ENCODE assay signal across 14 cellular contexts in the genomic region with DNA sequence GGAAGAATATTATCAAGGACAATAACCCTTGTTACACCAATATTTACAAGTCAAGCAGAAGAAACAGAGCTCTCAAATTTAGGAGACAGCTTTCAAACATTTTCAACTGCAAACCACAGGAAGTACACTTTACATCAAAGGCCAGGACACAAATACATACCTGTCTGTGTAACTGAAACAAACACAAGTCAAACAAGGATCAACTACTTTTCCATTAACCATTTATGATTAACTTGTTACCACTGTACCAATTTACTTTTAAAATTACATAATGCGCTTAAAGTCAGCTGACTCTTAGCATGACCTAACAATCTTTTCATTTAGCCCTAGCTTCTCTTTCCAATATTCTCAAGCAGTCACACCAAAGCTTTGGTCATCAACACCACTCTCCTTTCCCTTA. TPM values are rescaled to one million over a fixed set of nuclear protein-coding genes. Genes with fewer than 3 reads are reported as not detected.
DNase-seq lines count a peak whose midpoint lies in the region; ATAC-seq and TF ChIP-seq lines count a peak whose summit lies in the region.
"Had no signal": no experiment of that assay in that cellular context is flagged by ENCODE, and none has a peak within 500 bp of the region (broad histone marks: within the 10 kb centered on the region; RNA-seq: fewer than 3 reads in every experiment).

No MANE protein-coding gene starts in this region.

- H3K36me3 Mint-ChIP-seq in activated CD4-positive, alpha-beta T cell treated with anti-CD3 and anti-CD28 coated beads, Interleukin-2, amount 10 ng/mL, durations not matched to agents 7 days and 5 days (ENCODE audit: low read depth) = peaks cover 28% of the 10 kb centered on the region
- H3K36me3 Mint-ChIP-seq in endothelial cell (ENCODE audit: low read depth, unreplicated experiment) = no peaks in the 10 kb centered on the region

- peak overlapping the region; percentile 73 for H3K27ac Mint-ChIP-seq in activated CD4-positive, alpha-beta T cell treated with anti-CD3 and anti-CD28 coated beads, Interleukin-2, amount 10 ng/mL, durations not matched to agents 7 days and 5 days
- H3K27ac Mint-ChIP-seq in endothelial cell (ENCODE audit: unreplicated experiment) = no peak overlapping the region

- H3K36me3 ChIP-seq in neutrophil = no peaks in the 10 kb centered on the region
- peaks cover 6% of the 10 kb centered on the region for H3K36me3 ChIP-seq in effector memory CD4-positive, alpha-beta T cell (ENCODE audit: control insufficient read depth, insufficient read depth, low read length)

- H3K27me3 Mint-ChIP-seq in activated CD4-positive, alpha-beta T cell treated with anti-CD3 and anti-CD28 coated beads, Interleukin-2, amount 10 ng/mL, durations not matched to agents 7 days and 5 days = no peaks in the 10 kb centered on the region
- H3K27me3 Mint-ChIP-seq in endothelial cell (ENCODE audit: unreplicated experiment) = peaks cover 1% of the 10 kb centered on the region
- H3K27me3 Mint-ChIP-seq: memory B cell had no signal

- peaks cover 46% of the 10 kb centered on the region for H3K4me1 Mint-ChIP-seq in activated CD4-positive, alpha-beta T cell treated with anti-CD3 and anti-CD28 coated beads, Interleukin-2, amount 10 ng/mL, durations not matched to agents 7 days and 5 days
- peaks cover 21% of the 10 kb centered on the region for H3K4me1 Mint-ChIP-seq in endothelial cell (ENCODE audit: unreplicated experiment)

- H3K27ac ChIP-seq in VCaP (peak overlapping the region; percentile 48), neutrophil (peak overlapping the region; percentile 40)
- no peak overlapping the region for H3K27ac ChIP-seq in effector memory CD4-positive, alpha-beta T cell (ENCODE audit: insufficient read depth, low read length, poor library complexity, severe bottlenecking)
- H3K27ac ChIP-seq: psoas muscle, upper lobe of right lung, WERI-Rb-1 had no signal

- ATAC-seq in HG02610 (IDR thresholded peaks at IDR 0.05; ENCODE audit: unreplicated experiment) = peak; percentile 54
- no peak for ATAC-seq in HG02852 (IDR thresholded peaks at IDR 0.05; ENCODE audit: unreplicated experiment)
- ATAC-seq: upper lobe of right lung had no signal

- H3K9me3 Mint-ChIP-seq in activated CD4-positive, alpha-beta T cell treated with anti-CD3 and anti-CD28 coated beads, Interleukin-2, amount 10 ng/mL, durations not matched to agents 7 days and 5 days = no peaks in the 10 kb centered on the region
- no peaks in the 10 kb centered on the region for H3K9me3 Mint-ChIP-seq in endothelial cell (ENCODE audit: unreplicated experiment)
- H3K9me3 Mint-ChIP-seq: memory B cell had no signal

- H3K9me3 ChIP-seq in neutrophil = no peaks in the 10 kb centered on the region
- no peaks in the 10 kb centered on the region for H3K9me3 ChIP-seq in effector memory CD4-positive, alpha-beta T cell (ENCODE audit: control insufficient read depth, low read length)
- H3K9me3 ChIP-seq: psoas muscle, upper lobe of right lung had no signal

- H3K4me1 ChIP-seq in neutrophil (ENCODE audit: control insufficient read depth in 1 of 2, insufficient read depth in 1 of 2, low read depth in 1 of 2, low read length in 1 of 2) = peaks cover 12 to 23% of the 10 kb centered on the region in 2 experiments
- H3K4me1 ChIP-seq in effector memory CD4-positive, alpha-beta T cell (ENCODE audit: control insufficient read depth, insufficient read depth, low read length, poor library complexity, severe bottlenecking) = peaks cover 10% of the 10 kb centered on the region

- TF ChIP-seq CTCF in VCaP (conservative IDR thresholded peaks at IDR 0.05) (no peak), neutrophil (IDR thresholded peaks at IDR 0.05) (no peak), endothelial cell (IDR thresholded peaks at IDR 0.05; ENCODE audit: unreplicated experiment) (no peak)

- H3K4me3 ChIP-seq in neutrophil (ENCODE audit: low read depth in 1 of 2, low read length in 1 of 2) = no peak overlapping the region
- no peak overlapping the region for H3K4me3 ChIP-seq in effector memory CD4-positive, alpha-beta T cell (ENCODE audit: insufficient read depth, low read depth, low read length, poor library complexity, severe bottlenecking)
- H3K4me3 ChIP-seq: psoas muscle, upper lobe of right lung had no signal

- DNase-seq in activated CD4-positive, alpha-beta T cell treated with anti-CD3 and anti-CD28 coated beads, Interleukin-2, amount 10 ng/mL, durations not matched to agents 7 days and 5 days = peak; percentile 18
- DNase-seq in activated CD4-positive, alpha-beta T cell treated with anti-CD3 and anti-CD28 coated beads for 48 hours = no peak
- no peak for DNase-seq in effector memory CD4-positive, alpha-beta T cell
- DNase-seq in endothelial cell (ENCODE audit: low spot score) = no peak
- DNase-seq: KG1, NCI-H2081, psoas muscle, upper lobe of right lung, WERI-Rb-1 had no signal

- CTCF ChIA-PET in activated CD4-positive, alpha-beta T cell treated with anti-CD3 and anti-CD28 coated beads, Interleukin-2, amount 10 ng/mL, durations not matched to agents 7 days and 5 days (lab: Charles Lee) = interaction anchor here (0.8 to 1.5 kb wide), 2 partner anchors 10 to 424 kb away, joined by 3 read pairs; no protein-coding TSS in a partner anchor

- POLR2A ChIA-PET in activated CD4-positive, alpha-beta T cell treated with anti-CD3 and anti-CD28 coated beads, Interleukin-2, amount 10 ng/mL, durations not matched to agents 7 days and 5 days (lab: Charles Lee) = interaction anchor here (0.7 kb wide), 1 partner anchor 9 kb away, joined by 4 read pairs; no protein-coding TSS in a partner anchor

- no peaks in the 10 kb centered on the region for H3K27me3 ChIP-seq in neutrophil
- no peaks in the 10 kb centered on the region for H3K27me3 ChIP-seq in effector memory CD4-positive, alpha-beta T cell (replicated peaks; ENCODE audit: control insufficient read depth, insufficient read depth, low read length, poor library complexity, severe bottlenecking)
- H3K27me3 ChIP-seq: upper lobe of right lung had no signal

- peak overlapping the region; percentile 46 for H3K4me3 Mint-ChIP-seq in activated CD4-positive, alpha-beta T cell treated with anti-CD3 and anti-CD28 coated beads, Interleukin-2, amount 10 ng/mL, durations not matched to agents 7 days and 5 days
- no peak overlapping the region for H3K4me3 Mint-ChIP-seq in endothelial cell (ENCODE audit: unreplicated experiment)

RNA-seq across cellular contexts. Expression of gene TRIM33, which starts 43.5 kb away (rescaled TPM):
- 10 to 100 TPM; 42.7 to 48.1 TPM for total RNA-seq in activated CD4-positive, alpha-beta T cell treated with anti-CD3 and anti-CD28 coated beads, Interleukin-2, amount 10 ng/mL, durations not matched to agents 7 days and 5 days
- total RNA-seq in endothelial cell (ENCODE audit: unreplicated experiment) = 36.2 TPM
